Comparison of ENCODE assay signal across 8 cellular contexts in the genomic region with DNA sequence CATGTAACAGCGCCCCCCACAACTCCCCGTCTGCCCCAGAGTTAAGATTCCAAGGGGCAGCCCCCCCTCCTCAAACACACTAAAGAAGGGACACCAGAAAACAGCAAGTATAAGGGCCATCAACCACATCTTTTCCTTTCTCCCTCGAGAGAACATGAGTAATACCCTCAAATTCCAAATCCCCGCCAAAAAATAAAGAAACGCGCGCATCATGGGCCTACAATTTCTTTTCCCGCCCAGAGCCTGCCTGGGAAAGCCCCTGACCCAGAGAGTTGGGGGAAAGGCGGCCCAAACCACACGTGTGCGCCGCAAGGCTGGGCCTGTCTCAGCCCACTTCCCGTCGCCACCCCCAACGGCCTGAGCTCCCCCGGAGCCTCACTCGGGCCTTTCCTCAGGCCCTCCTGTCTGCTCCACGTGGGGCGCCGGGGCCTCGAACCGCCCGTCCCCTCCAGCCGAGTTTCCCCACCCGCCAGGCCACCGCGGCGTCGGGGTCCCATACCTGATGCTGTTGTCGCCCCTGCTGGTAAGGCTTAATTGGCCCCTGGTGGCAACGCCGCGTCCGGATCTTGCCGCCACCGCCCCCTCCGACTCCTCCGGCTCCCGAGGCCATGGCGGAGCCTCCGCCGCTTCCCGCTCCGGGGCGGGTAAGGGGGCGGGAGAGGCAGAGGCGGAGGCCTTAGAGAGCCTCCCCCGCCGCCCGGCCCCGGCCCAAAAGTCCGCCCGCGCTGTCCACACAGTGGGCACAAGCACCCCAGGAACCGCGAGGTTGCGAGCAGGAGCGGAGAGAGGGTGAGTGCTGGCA. TPM values are rescaled to one million over a fixed set of nuclear protein-coding genes. Genes with fewer than 3 reads are reported as not detected.
DNase-seq lines count a peak whose midpoint lies in the region; ATAC-seq lines count a peak whose summit lies in the region.

No MANE protein-coding gene starts in this region.

- peak overlapping the region; percentile 95 for H3K4me2 ChIP-seq in mesenchymal stem cell (ENCODE audit: low read length, poor library complexity, severe bottlenecking)

- no peaks in the 10 kb centered on the region for H3K9me3 ChIP-seq in mesenchymal stem cell (ENCODE audit: control insufficient read depth, low read length)

- H3K27ac ChIP-seq in mesenchymal stem cell (ENCODE audit: low read length, poor library complexity, severe bottlenecking) = peak overlapping the region; percentile 88

- H3K79me1 ChIP-seq in mesenchymal stem cell (replicated peaks; ENCODE audit: low read length, poor library complexity, severe bottlenecking) = peaks cover 6% of the 10 kb centered on the region

- peak overlapping the region; percentile 31 for H2AK5ac ChIP-seq in mesenchymal stem cell (ENCODE audit: low read length, severe bottlenecking)

- no peaks in the 10 kb centered on the region for H3K36me3 ChIP-seq in mesenchymal stem cell (ENCODE audit: control insufficient read depth in 1 of 2, insufficient read depth in 2 of 2, low read depth in 1 of 2, low read length in 2 of 2)

- peak overlapping the region; percentile 61 for H2BK120ac ChIP-seq in mesenchymal stem cell (ENCODE audit: low read depth, low read length)

- peak overlapping the region; percentile 96 for H3K9ac ChIP-seq in mesenchymal stem cell (ENCODE audit: low read length)

- peak; percentile 67 for DNase-seq in ACHN
- DNase-seq in NCI-H345 (lab: John Stamatoyannopoulos, UW) = peak; percentile 62
- DNase-seq in activated CD4-positive, alpha-beta T cell treated with anti-CD3 and anti-CD28 coated beads, Interleukin-2, amount 50 U/mL, for 24 hours (ENCODE audit: low read depth in 1 of 2, low spot score in 1 of 2) = peak; percentile 76 to 84
- DNase-seq in ecto neural progenitor cell (ENCODE audit: low spot score) = peak; percentile 83
- peak; percentile 85 for DNase-seq in mesenchymal stem cell
- DNase-seq in stimulated activated CD8-positive, alpha-beta memory T cell treated with anti-CD3 and anti-CD28 coated beads, Interleukin-2, amount 100 ng/mL, for 1 hour (ENCODE audit: low read depth in 2 of 2) = peak; percentile 63 to 72

- in situ Hi-C loops in ACHN (cut with HindIII; ENCODE audit: low pct_ligation_motif_present, low pct_unique_long_range_greater_than_20kb, low sequenced_read_pairs) = no loop called here

- peak overlapping the region in 1 of 2 experiments; percentile 70 for H3K23ac ChIP-seq in mesenchymal stem cell (ENCODE audit: low read length in 2 of 2)

- H2AFZ ChIP-seq in mesenchymal stem cell (ENCODE audit: low read depth, low read length) = peak overlapping the region; percentile 87

- peak overlapping the region; percentile 98 for H4K8ac ChIP-seq in mesenchymal stem cell (ENCODE audit: low read length)

- no peaks in the 10 kb centered on the region for H3K27me3 ChIP-seq in mesenchymal stem cell (ENCODE audit: control insufficient read depth in 1 of 2, insufficient read depth in 1 of 2, low read length in 2 of 2)

- WGBS in mesenchymal stem cell = under 1% methylated on average over 49 of the region's 58 CpGs

- peaks cover 6% of the 10 kb centered on the region for H3K4me1 ChIP-seq in mesenchymal stem cell (ENCODE audit: control insufficient read depth, insufficient read depth, low read depth, low read length)

- ATAC-seq in GM18519 (IDR thresholded peaks at IDR 0.05; ENCODE audit: low FRiP score, unreplicated experiment) = peak; percentile 58
- ATAC-seq in HG03039 (IDR thresholded peaks at IDR 0.05; ENCODE audit: unreplicated experiment) = peak; percentile 50

- H2BK12ac ChIP-seq in mesenchymal stem cell (ENCODE audit: low read length in 2 of 2) = peak overlapping the region in 1 of 2 experiments; percentile 73

- H3K14ac ChIP-seq in mesenchymal stem cell (ENCODE audit: low read length in 2 of 2) = peak overlapping the region; percentile 74 to 94

- peak overlapping the region; percentile 97 for H4K91ac ChIP-seq in mesenchymal stem cell (ENCODE audit: low read length)

- peak overlapping the region; percentile 94 for H2BK15ac ChIP-seq in mesenchymal stem cell (ENCODE audit: low read depth, poor library complexity, severe bottlenecking)

- peak overlapping the region; percentile 95 to 96 for H3K18ac ChIP-seq in mesenchymal stem cell (ENCODE audit: low read depth in 1 of 2, low read length in 2 of 2)

- peak overlapping the region; percentile 81 to 91 for H3K4ac ChIP-seq in mesenchymal stem cell (ENCODE audit: low read depth in 1 of 2, low read length in 2 of 2)

- peak overlapping the region; percentile 92 to 99 for H3K4me3 ChIP-seq in mesenchymal stem cell (ENCODE audit: insufficient read depth in 1 of 2, low read depth in 1 of 2, low read length in 2 of 2)

- peak overlapping the region; percentile 60 for H2BK5ac ChIP-seq in mesenchymal stem cell (ENCODE audit: low read depth, low read length, poor library complexity, severe bottlenecking)

RNA-seq across cellular contexts. Expression of a gene that starts 0.7 kb away (rescaled TPM):
- 18.9 TPM for polyA plus RNA-seq in mesenchymal stem cell (2013, experiment 1 of 2)
- 18.9 TPM for polyA plus RNA-seq in mesenchymal stem cell (2013, experiment 2 of 2)

Comparison
In these comparisons a context has a peak if more than half of its experiments do, and no peak if none do; other contexts are left out.
1. Peak in every context shown above with its lines: DNase-seq, ATAC-seq, H3K4me3 ChIP-seq and H3K27ac ChIP-seq.